In genomic region chrX:55450259-55450658, GRCh38 we compare ENCODE assay signal across 9 cellular contexts. TPM values are rescaled to one million over a fixed set of nuclear protein-coding genes. Genes with fewer than 3 reads are reported as not detected.
DNase-seq lines count a peak whose midpoint lies in the region; ATAC-seq and TF ChIP-seq lines count a peak whose summit lies in the region.
"Had no signal": no experiment of that assay in that cellular context is flagged by ENCODE, and none has a peak within 500 bp of the region (broad histone marks: within the 10 kb centered on the region; RNA-seq: fewer than 3 reads in every experiment).

No MANE protein-coding gene starts in this region.

- no peak for TF ChIP-seq POLR2A in NB4 (IDR thresholded peaks at IDR 0.05; ENCODE audit: extremely low read depth, insufficient read length)

- TF ChIP-seq CTCF in NB4 (IDR thresholded peaks at IDR 0.05; ENCODE audit: low read depth, low read length) (no peak), epithelial cell of proximal tubule (conservative IDR thresholded peaks at IDR 0.05; ENCODE audit: low read depth, low read length) (peak; percentile 49)

- H3K4me3 ChIP-seq in NB4 (ENCODE audit: low read depth, low read length) = no peak overlapping the region
- no peak overlapping the region for H3K4me3 ChIP-seq in epithelial cell of proximal tubule (ENCODE audit: low read depth, low read length)

- DNase-seq in DMS79 treated with DMSO at 0.1 percent for 48 hours (lab: John Stamatoyannopoulos, UW) (peak; percentile 19), DMS79 (lab: John Stamatoyannopoulos, UW) (no peak), NB4 (ENCODE audit: low read depth) (peak; percentile 0), epithelial cell of proximal tubule (ENCODE audit: low read depth) (no peak), renal cortical epithelial cell (ENCODE audit: low read depth) (peak; percentile 17)
- no peak for DNase-seq in activated CD4-positive, alpha-beta T cell treated with anti-CD3 and anti-CD28 coated beads for 4 hours
- no peak for DNase-seq in effector CD4-positive, alpha-beta T cell
- DNase-seq: NCI-H1436 treated with DMSO at 0.1 percent for 48 hours had no signal

- ATAC-seq in GM19467 (IDR thresholded peaks at IDR 0.05; ENCODE audit: unreplicated experiment) = no peak

RNA-seq across cellular contexts. Expression of gene MAGEH1, which starts 1.7 kb away (rescaled TPM):
- total RNA-seq in epithelial cell of proximal tubule (11.3 and 13.1 TPM in 2 replicates), renal cortical epithelial cell (18.9 and 19.7 TPM in 2 replicates)

RNA-seq across cellular contexts. Expression of gene USP51, which starts 39.4 kb away (rescaled TPM):
- total RNA-seq in epithelial cell of proximal tubule (0.80 and 1.0 TPM in 2 replicates), renal cortical epithelial cell (1.0 and 4.5 TPM in 2 replicates)

Comparison
In these comparisons a context has a peak if more than half of its experiments do, and no peak if none do; other contexts are left out.
1. DNase-seq: peak in DMS79 treated with DMSO at 0.1 percent for 48 hours (single experiment), NB4 (single experiment) and renal cortical epithelial cell (single experiment); none in DMS79 (single experiment), epithelial cell of proximal tubule (single experiment), activated CD4-positive, alpha-beta T cell treated with anti-CD3 and anti-CD28 coated beads for 4 hours (0 of 2) and effector CD4-positive, alpha-beta T cell (single experiment).